In genomic region chr17:1745513-1746020, GRCh38 we compare ENCODE assay signal across 18 cellular contexts. TPM values are rescaled to one million over a fixed set of nuclear protein-coding genes. Genes with fewer than 3 reads are reported as not detected.
A peak's percentile ranks its signal among the peaks of the same experiment; 100 is the strongest.
DNase-seq lines count a peak whose midpoint lies in the region; ATAC-seq, FAIRE-seq and TF ChIP-seq lines count a peak whose summit lies in the region.
"Had no signal": no experiment of that assay in that cellular context is flagged by ENCODE, and none has a peak within 500 bp of the region (broad histone marks: within the 10 kb centered on the region; RNA-seq: fewer than 3 reads in every experiment).

No MANE protein-coding gene starts in this region.

- intact Hi-C loops in natural killer cell (cut with micrococcal nuclease), result no loop called here
- intact Hi-C loops in HepG2 (cut with micrococcal nuclease; ENCODE audit: unreplicated experiment), result no loop called here

- DNase-seq in natural killer cell treated with Interleukin-12 subunit alpha and Interleukin-12 subunit beta and Interleukin-15 and Interleukin-18, amount 100 ng/mL, for 72 hours (ENCODE audit: low spot score), result peak; percentile 35
- no peak for DNase-seq in natural killer cell
- no peak for DNase-seq in HepG2 (ENCODE audit: low spot score)
- peak; percentile 75 for DNase-seq in osteoblast (ENCODE audit: insufficient read length, low spot score, missing footprints)
- no peak for DNase-seq in NCI-H510A treated with DMSO at 0.1 percent for 48 hours (lab: John Stamatoyannopoulos, UW)
- DNase-seq in GM10248 (ENCODE audit: extremely low spot score), result no peak
- DNase-seq in T-cell, result no peak
- DNase-seq: C1 segment of cervical spinal cord; Calu3; CD4-positive, alpha-beta T cell; DMS 273 treated with DMSO at 0.1 percent for 48 hours; HCEC 1CT; HFFc6 had no signal

- no peak for TF ChIP-seq CTCF in natural killer cell (IDR thresholded peaks at IDR 0.05)
- no peak for TF ChIP-seq CTCF in HepG2 (CRISPR knock-in tag; IDR thresholded peaks at IDR 0.05)
- no peak for TF ChIP-seq CTCF in osteoblast (IDR thresholded peaks at IDR 0.05; ENCODE audit: extremely low read depth, low read depth, low read length)
- TF ChIP-seq CTCF in GM10248 (IDR thresholded peaks at IDR 0.05; ENCODE audit: control extremely low read depth, extremely low read depth, low read depth, missing control alignments), result no peak

- H3K4me2 ChIP-seq in HepG2 (ENCODE audit: low read depth, low read length) (peak overlapping the region; percentile 39), osteoblast (ENCODE audit: insufficient read depth, low read length) (no peak overlapping the region)

- H3K4me1 ChIP-seq in HepG2 (ENCODE audit: insufficient read depth, low read length) (peaks cover 66% of the 10 kb centered on the region), osteoblast (ENCODE audit: insufficient read depth, low read length) (no peaks in the 10 kb centered on the region)

- H3K27me3 Mint-ChIP-seq in natural killer cell treated with Interleukin-12 subunit alpha and Interleukin-12 subunit beta and Interleukin-15 and Interleukin-18, amount 100 ng/mL, for 72 hours, result peaks cover 0 to 3% of the 10 kb centered on the region in 2 donors
- H3K27me3 Mint-ChIP-seq in natural killer cell (ENCODE audit: low read depth in 2 of 2) (peaks cover 0 to 6% of the 10 kb centered on the region in 2 donors), T-cell (no peaks in the 10 kb centered on the region)
- H3K27me3 Mint-ChIP-seq: B cell; CD4-positive, alpha-beta T cell had no signal

- H3K4me3 ChIP-seq in HepG2 (replicated peaks in 1 of 3; ENCODE audit: insufficient read depth in 1 of 3, low read depth in 2 of 3, low read length in 3 of 3), result peak overlapping the region in 2 of 3 experiments; percentile 60 to 83; a peak in 3 of 6 replicates
- no peak overlapping the region for H3K4me3 ChIP-seq in osteoblast (ENCODE audit: insufficient read depth, low read length)
- H3K4me3 ChIP-seq: GM12878 had no signal

- H4K20me1 ChIP-seq in HepG2 (ENCODE audit: insufficient read depth, low read length) (peaks cover 22% of the 10 kb centered on the region; the same call in 1 of the 2 replicates), osteoblast (ENCODE audit: insufficient read depth, low read length) (no peaks in the 10 kb centered on the region)

- no peaks in the 10 kb centered on the region for H3K27me3 ChIP-seq in HepG2 (ENCODE audit: control insufficient read depth in 1 of 2, insufficient read depth in 2 of 2, low read length in 2 of 2)
- no peaks in the 10 kb centered on the region for H3K27me3 ChIP-seq in osteoblast (ENCODE audit: insufficient read depth, low read length)

- H3K4me1 Mint-ChIP-seq in natural killer cell treated with Interleukin-12 subunit alpha and Interleukin-12 subunit beta and Interleukin-15 and Interleukin-18, amount 100 ng/mL, for 72 hours (ENCODE audit: low read depth in 2 of 2), result no peaks in the 10 kb centered on the region
- H3K4me1 Mint-ChIP-seq in natural killer cell (no peaks in the 10 kb centered on the region), T-cell (no peaks in the 10 kb centered on the region)
- H3K4me1 Mint-ChIP-seq: B cell had no signal

- H3K9me3 Mint-ChIP-seq in natural killer cell treated with Interleukin-12 subunit alpha and Interleukin-12 subunit beta and Interleukin-15 and Interleukin-18, amount 100 ng/mL, for 72 hours, result no peaks in the 10 kb centered on the region
- H3K9me3 Mint-ChIP-seq in natural killer cell, result no peaks in the 10 kb centered on the region
- H3K9me3 Mint-ChIP-seq in T-cell, result no peaks in the 10 kb centered on the region
- H3K9me3 Mint-ChIP-seq: CD4-positive, alpha-beta T cell had no signal

- no peak overlapping the region for H3K27ac Mint-ChIP-seq in natural killer cell treated with Interleukin-12 subunit alpha and Interleukin-12 subunit beta and Interleukin-15 and Interleukin-18, amount 100 ng/mL, for 72 hours
- no peak overlapping the region for H3K27ac Mint-ChIP-seq in natural killer cell
- H3K27ac Mint-ChIP-seq in T-cell, result no peak overlapping the region
- H3K27ac Mint-ChIP-seq: B cell; CD4-positive, alpha-beta T cell; HFFc6 had no signal

- H3K9me3 ChIP-seq in HepG2 (ENCODE audit: low read length) (no peaks in the 10 kb centered on the region), osteoblast (ENCODE audit: low read depth, low read length) (no peaks in the 10 kb centered on the region)

- POLR2A ChIA-PET in HepG2 (lab: Yijun Ruan, JAX), result interaction anchor here (0.8 to 16.4 kb wide), 6 partner anchors 9 to 25 kb away, joined by 3 to 299 read pairs (median 54); partner anchors contain the start of genes SERPINF1 and WDR81
- POLR2A ChIA-PET in GM10248 (lab: Yijun Ruan, JAX), result no interaction called here
- POLR2A ChIA-PET in T-cell (lab: Charles Lee), result no interaction called here

- FAIRE-seq in HepG2 (lab: Jason Lieb, UNC), result no peak
- FAIRE-seq: GM12878, GM18507 had no signal

- BruUV-seq in HepG2 (replicated peaks; lab: Mats Ljungman, UMichigan), result no TSS peak

- no peak for TF ChIP-seq EP300 in HepG2 (IDR thresholded peaks at IDR 0.05; ENCODE audit: low read depth in 2 of 2, low read length in 2 of 2)
- no peak for TF ChIP-seq EP300 in HepG2 (CRISPR knock-in tag; IDR thresholded peaks at IDR 0.05; ENCODE audit: borderline replicate concordance)

- TF ChIP-seq POLR2A in HepG2 (IDR thresholded peaks at IDR 0.05; ENCODE audit: insufficient read depth in 1 of 2, low read depth in 2 of 2, low read length in 2 of 2), result peak in 1 of 2 experiments; percentile 34; a peak in 2 of 4 replicates

- ATAC-seq in natural killer cell treated with Interleukin-12 subunit alpha and Interleukin-12 subunit beta and Interleukin-15 and Interleukin-18, amount 100 ng/mL, for 72 hours, result peak; percentile 31 to 43
- no peak for ATAC-seq in natural killer cell
- no peak for ATAC-seq in HepG2
- ATAC-seq in T-cell (replicated peaks in 1 of 4), result no peak
- ATAC-seq in GM18873 (IDR thresholded peaks at IDR 0.05; ENCODE audit: low FRiP score, unreplicated experiment), result no peak
- ATAC-seq: GM12878 had no signal

- WGBS in HepG2 (ENCODE audit: low lambda C conversion rate), result 86% methylated on average over 7 of the region's 12 CpGs

- no peak overlapping the region for H3K4me3 Mint-ChIP-seq in natural killer cell treated with Interleukin-12 subunit alpha and Interleukin-12 subunit beta and Interleukin-15 and Interleukin-18, amount 100 ng/mL, for 72 hours
- H3K4me3 Mint-ChIP-seq in natural killer cell (no peak overlapping the region), T-cell (no peak overlapping the region)
- H3K4me3 Mint-ChIP-seq: B cell; CD4-positive, alpha-beta T cell; HFFc6 had no signal

- TF ChIP-seq RAD21 in HepG2 (CRISPR knock-in tag; IDR thresholded peaks at IDR 0.05), result no peak

- peaks cover 32% of the 10 kb centered on the region for H3K79me2 ChIP-seq in HepG2 (ENCODE audit: insufficient read depth, low read length)
- H3K79me2 ChIP-seq in osteoblast (ENCODE audit: insufficient read depth, low read length), result no peaks in the 10 kb centered on the region

- in situ Hi-C loops in HepG2 (cut with HindIII; ENCODE audit: extremely low pct_ligation_motif_present, low pct_unique_long_range_greater_than_20kb), result no loop called here

- no peak overlapping the region for H3K9ac ChIP-seq in HepG2 (ENCODE audit: insufficient read depth, low read depth, low read length)

- CTCF ChIA-PET in HepG2 (lab: Yijun Ruan, JAX; ENCODE audit: low intra/inter-chr PET ratio, low total read pairs) (no interaction called here), GM10248 (lab: Yijun Ruan, JAX) (interaction anchor here (1.0 kb wide), 1 partner anchor 37 kb away, joined by 3 read pairs; no protein-coding TSS in a partner anchor), T-cell (lab: Charles Lee) (no interaction called here)

- H3K27ac ChIP-seq in HepG2 (ENCODE audit: extremely low read length, insufficient read depth, low read length) (peak overlapping the region; percentile 46), osteoblast (ENCODE audit: low read depth, low read length) (no peak overlapping the region)

- H2AFZ ChIP-seq in HepG2 (ENCODE audit: low read length), result no peak overlapping the region
- H2AFZ ChIP-seq in osteoblast (ENCODE audit: low read length), result no peak overlapping the region

- no peaks in the 10 kb centered on the region for H3K36me3 Mint-ChIP-seq in natural killer cell treated with Interleukin-12 subunit alpha and Interleukin-12 subunit beta and Interleukin-15 and Interleukin-18, amount 100 ng/mL, for 72 hours
- H3K36me3 Mint-ChIP-seq in natural killer cell (no peaks in the 10 kb centered on the region), T-cell (no peaks in the 10 kb centered on the region)

- peaks cover 11 to 23% of the 10 kb centered on the region in 2 experiments; a peak in 4 of 5 replicates for H3K36me3 ChIP-seq in HepG2 (replicated peaks in 1 of 2; ENCODE audit: control insufficient read depth in 1 of 2, insufficient read depth in 2 of 2, low read length in 2 of 2)
- H3K36me3 ChIP-seq in osteoblast (ENCODE audit: insufficient read depth, low read length), result no peaks in the 10 kb centered on the region

RNA-seq across cellular contexts. Expression of gene SERPINF2, which starts 2.9 kb away (rescaled TPM):
- total RNA-seq in natural killer cell treated with Interleukin-12 subunit alpha and Interleukin-12 subunit beta and Interleukin-15 and Interleukin-18, amount 100 ng/mL, for 72 hours, result under 1 TPM in 1 of 2 donors, not detected in 1; 0.24 TPM
- total RNA-seq in natural killer cell, result under 1 TPM; 0.47 to 0.84 (median 0.48) TPM
- total RNA-seq in HepG2 (2016; rRNA removed; fragmentation: Illumina TruSeq; extraction: Trizol), result 123 and 309 TPM in 2 replicates
- 43.1 and 45.3 TPM in 2 replicates for total RNA-seq in HepG2 (2016; cell fraction: cytosol; rRNA removed; fragmentation: Illumina TruSeq; extraction: Trizol; ENCODE audit: low read depth)
- 113 and 316 TPM in 2 replicates for total RNA-seq in HepG2 (2016; cell fraction: insoluble cytoplasmic fraction; rRNA removed; fragmentation: Illumina TruSeq; extraction: Trizol)
- 90.4 and 105 TPM in 2 replicates for total RNA-seq in HepG2 (2016; cell fraction: membrane; rRNA removed; fragmentation: Illumina TruSeq; extraction: Trizol)
- 243 and 286 TPM in 2 replicates for total RNA-seq in HepG2 (2016; cell fraction: nucleus; rRNA removed; fragmentation: Illumina TruSeq; extraction: Trizol)
- 548 and 871 TPM in 2 replicates for polyA plus RNA-seq in HepG2 (2011; rRNA removed)
- polyA plus RNA-seq in HepG2 (2011; cell fraction: cytosol; rRNA removed), result 573 and 676 TPM in 2 replicates
- 1,260 and 1,369 TPM in 2 replicates for polyA plus RNA-seq in HepG2 (2011; cell fraction: nucleus; rRNA removed)
- 401 and 511 TPM in 2 replicates for polyA plus RNA-seq in HepG2 (2012)
- 58.6 and 61.9 TPM in 2 replicates for polyA plus RNA-seq in HepG2 (2016; cell fraction: cytosol; fragmentation: Illumina TruSeq; extraction: Trizol; ENCODE audit: low read depth)
- 142 and 163 TPM in 2 replicates for polyA plus RNA-seq in HepG2 (2016; cell fraction: insoluble cytoplasmic fraction; fragmentation: Illumina TruSeq; extraction: Trizol; ENCODE audit: low read depth)
- polyA plus RNA-seq in HepG2 (2016; cell fraction: membrane; fragmentation: Illumina TruSeq; extraction: Trizol; ENCODE audit: low read depth), result 96.0 and 97.4 TPM in 2 replicates
- 572 and 581 TPM in 2 replicates for polyA plus RNA-seq in HepG2 (2016; cell fraction: nucleus; fragmentation: Illumina TruSeq; extraction: Trizol; ENCODE audit: insufficient read depth, low read depth)
- 1.3 and 600 TPM in 2 replicates for polyA minus RNA-seq in HepG2 (2011; rRNA and poly(A)+ RNA removed; ENCODE audit: low replicate concordance)
- polyA minus RNA-seq in HepG2 (2011; cell fraction: cytosol; rRNA and poly(A)+ RNA removed), result 283 and 408 TPM in 2 replicates
- 211 and 291 TPM in 2 replicates for polyA minus RNA-seq in HepG2 (2011; cell fraction: nucleus; rRNA and poly(A)+ RNA removed)
- under 0.01 TPM in 1 of 2 replicates, not detected in the other for total RNA-seq in osteoblast
- 1 to 10 TPM in 4 of 5 donors, under 1 TPM in 1; 0.86 to 2.9 (median 1.4) TPM for total RNA-seq in T-cell
- total RNA-seq: H4, HFFc6 had no signal

RNA-seq across cellular contexts. Expression of gene SERPINF1, which starts 16.3 kb away (rescaled TPM):
- not detected for total RNA-seq in natural killer cell treated with Interleukin-12 subunit alpha and Interleukin-12 subunit beta and Interleukin-15 and Interleukin-18, amount 100 ng/mL, for 72 hours
- total RNA-seq in natural killer cell (1 to 10 TPM in 2 of 3 donors, not detected in 1; 1.0 to 2.1 TPM), HepG2 (2016; rRNA removed; fragmentation: Illumina TruSeq; extraction: Trizol) (418 and 853 TPM in 2 replicates), osteoblast (309 and 314 TPM in 2 replicates), T-cell (1 to 10 TPM in 4 of 5 donors, under 1 TPM in 1; 0.68 to 8.9 (median 4.4) TPM)
- total RNA-seq in HepG2 (2016; cell fraction: cytosol; rRNA removed; fragmentation: Illumina TruSeq; extraction: Trizol; ENCODE audit: low read depth), result 177 and 189 TPM in 2 replicates
- total RNA-seq in HepG2 (2016; cell fraction: insoluble cytoplasmic fraction; rRNA removed; fragmentation: Illumina TruSeq; extraction: Trizol), result 427 and 844 TPM in 2 replicates
- total RNA-seq in HepG2 (2016; cell fraction: membrane; rRNA removed; fragmentation: Illumina TruSeq; extraction: Trizol), result 209 and 251 TPM in 2 replicates
- 690 and 808 TPM in 2 replicates for total RNA-seq in HepG2 (2016; cell fraction: nucleus; rRNA removed; fragmentation: Illumina TruSeq; extraction: Trizol)
- 2,101 and 2,733 TPM in 2 replicates for polyA plus RNA-seq in HepG2 (2011; rRNA removed)
- 2,219 and 2,408 TPM in 2 replicates for polyA plus RNA-seq in HepG2 (2011; cell fraction: cytosol; rRNA removed)
- polyA plus RNA-seq in HepG2 (2011; cell fraction: nucleus; rRNA removed), result 1,095 and 1,323 TPM in 2 replicates
- polyA plus RNA-seq in HepG2 (2012), result 624 and 785 TPM in 2 replicates
- 255 and 290 TPM in 2 replicates for polyA plus RNA-seq in HepG2 (2016; cell fraction: cytosol; fragmentation: Illumina TruSeq; extraction: Trizol; ENCODE audit: low read depth)
- polyA plus RNA-seq in HepG2 (2016; cell fraction: insoluble cytoplasmic fraction; fragmentation: Illumina TruSeq; extraction: Trizol; ENCODE audit: low read depth), result 625 and 642 TPM in 2 replicates
- polyA plus RNA-seq in HepG2 (2016; cell fraction: membrane; fragmentation: Illumina TruSeq; extraction: Trizol; ENCODE audit: low read depth), result 280 and 299 TPM in 2 replicates
- polyA plus RNA-seq in HepG2 (2016; cell fraction: nucleus; fragmentation: Illumina TruSeq; extraction: Trizol; ENCODE audit: insufficient read depth, low read depth), result 1,428 and 1,667 TPM in 2 replicates
- polyA minus RNA-seq in HepG2 (2011; rRNA and poly(A)+ RNA removed; ENCODE audit: low replicate concordance), result 1.4 and 887 TPM in 2 replicates
- polyA minus RNA-seq in HepG2 (2011; cell fraction: cytosol; rRNA and poly(A)+ RNA removed), result 345 and 528 TPM in 2 replicates
- 167 and 268 TPM in 2 replicates for polyA minus RNA-seq in HepG2 (2011; cell fraction: nucleus; rRNA and poly(A)+ RNA removed)
- total RNA-seq: Calu3 had no signal

RNA-seq across cellular contexts. Expression of gene WDR81, which starts 21.1 kb away (rescaled TPM):
- 10 to 100 TPM; 17.9 to 30.9 TPM for total RNA-seq in natural killer cell treated with Interleukin-12 subunit alpha and Interleukin-12 subunit beta and Interleukin-15 and Interleukin-18, amount 100 ng/mL, for 72 hours
- 10 to 100 TPM; 40.8 to 54.2 (median 46.2) TPM for total RNA-seq in natural killer cell
- 12.5 and 16.7 TPM in 2 replicates for total RNA-seq in HepG2 (2016; rRNA removed; fragmentation: Illumina TruSeq; extraction: Trizol)
- total RNA-seq in HepG2 (2016; cell fraction: cytosol; rRNA removed; fragmentation: Illumina TruSeq; extraction: Trizol; ENCODE audit: low read depth), result 3.6 and 3.9 TPM in 2 replicates
- 9.9 and 18.3 TPM in 2 replicates for total RNA-seq in HepG2 (2016; cell fraction: insoluble cytoplasmic fraction; rRNA removed; fragmentation: Illumina TruSeq; extraction: Trizol)
- 5.3 and 6.1 TPM in 2 replicates for total RNA-seq in HepG2 (2016; cell fraction: membrane; rRNA removed; fragmentation: Illumina TruSeq; extraction: Trizol)
- total RNA-seq in HepG2 (2016; cell fraction: nucleus; rRNA removed; fragmentation: Illumina TruSeq; extraction: Trizol), result 16.0 and 19.6 TPM in 2 replicates
- polyA plus RNA-seq in HepG2 (2011; rRNA removed), result 9.1 and 15.1 TPM in 2 replicates
- polyA plus RNA-seq in HepG2 (2011; cell fraction: cytosol; rRNA removed), result 6.4 and 10.5 TPM in 2 replicates
- 60.8 and 75.3 TPM in 2 replicates for polyA plus RNA-seq in HepG2 (2011; cell fraction: nucleus; rRNA removed)
- polyA plus RNA-seq in HepG2 (2012), result 8.5 and 12.5 TPM in 2 replicates
- polyA plus RNA-seq in HepG2 (2016; cell fraction: cytosol; fragmentation: Illumina TruSeq; extraction: Trizol; ENCODE audit: low read depth), result 1.8 and 2.2 TPM in 2 replicates
- polyA plus RNA-seq in HepG2 (2016; cell fraction: insoluble cytoplasmic fraction; fragmentation: Illumina TruSeq; extraction: Trizol; ENCODE audit: low read depth), result 10.4 and 13.7 TPM in 2 replicates
- polyA plus RNA-seq in HepG2 (2016; cell fraction: membrane; fragmentation: Illumina TruSeq; extraction: Trizol; ENCODE audit: low read depth), result 3.1 and 3.3 TPM in 2 replicates
- polyA plus RNA-seq in HepG2 (2016; cell fraction: nucleus; fragmentation: Illumina TruSeq; extraction: Trizol; ENCODE audit: insufficient read depth, low read depth), result 42.6 and 43.3 TPM in 2 replicates
- 15.7 and 46.8 TPM in 2 replicates for polyA minus RNA-seq in HepG2 (2011; rRNA and poly(A)+ RNA removed; ENCODE audit: low replicate concordance)
- 13.4 and 15.0 TPM in 2 replicates for polyA minus RNA-seq in HepG2 (2011; cell fraction: cytosol; rRNA and poly(A)+ RNA removed)
- 18.0 and 22.3 TPM in 2 replicates for polyA minus RNA-seq in HepG2 (2011; cell fraction: nucleus; rRNA and poly(A)+ RNA removed)
- total RNA-seq in osteoblast, result 47.7 and 47.8 TPM in 2 replicates
- 10 to 100 TPM; 41.4 to 76.0 (median 63.1) TPM for total RNA-seq in T-cell

RNA-seq across cellular contexts. Expression of gene TLCD2, which starts 35.4 kb away (rescaled TPM):
- under 1 TPM; 0.17 to 0.78 TPM for total RNA-seq in natural killer cell treated with Interleukin-12 subunit alpha and Interleukin-12 subunit beta and Interleukin-15 and Interleukin-18, amount 100 ng/mL, for 72 hours
- under 1 TPM; 0.18 to 0.28 (median 0.28) TPM for total RNA-seq in natural killer cell
- 0.84 and 1.1 TPM in 2 replicates for total RNA-seq in HepG2 (2016; rRNA removed; fragmentation: Illumina TruSeq; extraction: Trizol)
- 0.26 and 0.40 TPM in 2 replicates for total RNA-seq in HepG2 (2016; cell fraction: cytosol; rRNA removed; fragmentation: Illumina TruSeq; extraction: Trizol; ENCODE audit: low read depth)
- total RNA-seq in HepG2 (2016; cell fraction: insoluble cytoplasmic fraction; rRNA removed; fragmentation: Illumina TruSeq; extraction: Trizol), result 0.92 and 1.3 TPM in 2 replicates
- 0.86 and 1.1 TPM in 2 replicates for total RNA-seq in HepG2 (2016; cell fraction: membrane; rRNA removed; fragmentation: Illumina TruSeq; extraction: Trizol)
- 0.84 and 0.94 TPM in 2 replicates for total RNA-seq in HepG2 (2016; cell fraction: nucleus; rRNA removed; fragmentation: Illumina TruSeq; extraction: Trizol)
- 0.90 and 1.2 TPM in 2 replicates for polyA plus RNA-seq in HepG2 (2011; rRNA removed)
- polyA plus RNA-seq in HepG2 (2011; cell fraction: cytosol; rRNA removed), result 0.56 and 0.73 TPM in 2 replicates
- 0.92 and 1.4 TPM in 2 replicates for polyA plus RNA-seq in HepG2 (2011; cell fraction: nucleus; rRNA removed)
- polyA plus RNA-seq in HepG2 (2012), result 0.78 and 1.3 TPM in 2 replicates
- 0.23 and 0.25 TPM in 2 replicates for polyA plus RNA-seq in HepG2 (2016; cell fraction: cytosol; fragmentation: Illumina TruSeq; extraction: Trizol; ENCODE audit: low read depth)
- 0.71 and 0.74 TPM in 2 replicates for polyA plus RNA-seq in HepG2 (2016; cell fraction: insoluble cytoplasmic fraction; fragmentation: Illumina TruSeq; extraction: Trizol; ENCODE audit: low read depth)
- polyA plus RNA-seq in HepG2 (2016; cell fraction: membrane; fragmentation: Illumina TruSeq; extraction: Trizol; ENCODE audit: low read depth), result 0.47 and 0.49 TPM in 2 replicates
- 1.4 and 1.5 TPM in 2 replicates for polyA plus RNA-seq in HepG2 (2016; cell fraction: nucleus; fragmentation: Illumina TruSeq; extraction: Trizol; ENCODE audit: insufficient read depth, low read depth)
- polyA minus RNA-seq in HepG2 (2011; rRNA and poly(A)+ RNA removed; ENCODE audit: low replicate concordance), result 1.6 and 2.6 TPM in 2 replicates
- 0.53 and 1.3 TPM in 2 replicates for polyA minus RNA-seq in HepG2 (2011; cell fraction: cytosol; rRNA and poly(A)+ RNA removed)
- 1.3 and 1.6 TPM in 2 replicates for polyA minus RNA-seq in HepG2 (2011; cell fraction: nucleus; rRNA and poly(A)+ RNA removed)
- total RNA-seq in osteoblast, result 4.7 TPM in 2 replicates
- total RNA-seq in T-cell, result under 1 TPM; 0.25 to 0.82 (median 0.59) TPM
- total RNA-seq: B cell had no signal

Comparison
In these comparisons a context has a peak if more than half of its experiments do, and no peak if none do; other contexts are left out.
1. ATAC-seq: peak in natural killer cell treated with Interleukin-12 subunit alpha and Interleukin-12 subunit beta and Interleukin-15 and Interleukin-18, amount 100 ng/mL, for 72 hours (2 of 2); none in natural killer cell (0 of 3), HepG2 (single experiment), T-cell (0 of 4) and GM18873 (single experiment).
2. DNase-seq: peak in natural killer cell treated with Interleukin-12 subunit alpha and Interleukin-12 subunit beta and Interleukin-15 and Interleukin-18, amount 100 ng/mL, for 72 hours (single experiment) and osteoblast (single experiment); none in natural killer cell (single experiment), HepG2 (single experiment), NCI-H510A treated with DMSO at 0.1 percent for 48 hours (single experiment), GM10248 (single experiment) and T-cell (0 of 34).
3. RNA of gene SERPINF2, which starts 2.9 kb away (total RNA-seq): 43.1 to 316 TPM in HepG2; 0.86 to 2.9 TPM in T-cell, 0.47 to 0.84 TPM in natural killer cell, 0.24 TPM in natural killer cell treated with Interleukin-12 subunit alpha and Interleukin-12 subunit beta and Interleukin-15 and Interleukin-18, amount 100 ng/mL, for 72 hours and under 0.01 TPM in osteoblast; every median in the first group is over 10 times any median in the second.
4. RNA of gene SERPINF1, which starts 16.3 kb away (total RNA-seq): 177 to 853 TPM in HepG2 and 309 to 314 TPM in osteoblast; 0.68 to 8.9 TPM in T-cell, 1.0 to 2.1 TPM in natural killer cell and not detected in natural killer cell treated with Interleukin-12 subunit alpha and Interleukin-12 subunit beta and Interleukin-15 and Interleukin-18, amount 100 ng/mL, for 72 hours; every median in the first group is over 10 times any median in the second.